ENCODE assay signal across 26 cellular contexts in the genomic region with DNA sequence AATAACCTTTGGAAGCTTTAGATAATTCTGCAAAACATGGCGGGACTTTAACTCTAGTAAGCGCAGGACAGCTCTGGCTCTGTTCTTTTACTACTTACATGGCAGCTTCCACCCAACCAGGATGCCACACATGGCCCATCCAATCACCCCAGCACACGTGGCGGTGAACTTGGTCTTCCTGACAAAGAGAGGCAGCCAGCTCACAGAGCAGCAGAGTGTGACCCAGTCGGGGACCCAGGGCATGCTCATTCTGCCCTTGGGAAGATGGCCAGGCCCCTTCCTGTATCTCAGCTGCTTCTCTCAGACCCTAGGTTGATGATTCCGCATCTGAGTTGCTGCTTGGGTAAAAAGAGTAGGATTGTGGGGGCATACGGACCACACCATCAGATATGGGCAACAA.
DNase-seq lines count a peak whose midpoint lies in the region; ATAC-seq, FAIRE-seq and TF ChIP-seq lines count a peak whose summit lies in the region.
"Had no signal": no experiment of that assay in that cellular context is flagged by ENCODE, and none has a peak within 500 bp of the region (broad histone marks: within the 10 kb centered on the region; RNA-seq: fewer than 3 reads in every experiment).

No MANE protein-coding gene starts in this region.

- H3K9me3 ChIP-seq in spleen, result peaks cover 0 to 4% (median 0%) of the 10 kb centered on the region in 8 donors
- H3K9me3 ChIP-seq: Caco-2 had no signal

- H2AFZ ChIP-seq in GM23338, result peak overlapping the region; percentile 74; the same call in 1 of the 2 replicates

- TF ChIP-seq POLR2A in spleen (IDR thresholded peaks at IDR 0.05), result no peak

- H4K20me1 ChIP-seq in GM23338 (replicated peaks; ENCODE audit: insufficient read depth), result no peaks in the 10 kb centered on the region

- no peak overlapping the region for H3K4me3 ChIP-seq in GM23338
- H3K4me3 ChIP-seq in spleen, result no peak overlapping the region
- H3K4me3 ChIP-seq: BLaER1, GM12878 had no signal

- H3K27me3 Mint-ChIP-seq in GM23338 (ENCODE audit: insufficient read depth, low read depth, poor library complexity) (no peaks in the 10 kb centered on the region), endothelial cell (ENCODE audit: unreplicated experiment) (peaks cover 7% of the 10 kb centered on the region)

- H3K36me3 Mint-ChIP-seq in GM23338 (ENCODE audit: low read depth), result no peaks in the 10 kb centered on the region
- H3K36me3 Mint-ChIP-seq in endothelial cell (ENCODE audit: low read depth, unreplicated experiment), result peaks cover 5% of the 10 kb centered on the region
- H3K36me3 Mint-ChIP-seq: CD4-positive, CD25-positive, alpha-beta regulatory T cell; CD8-positive, alpha-beta T cell had no signal

- FAIRE-seq in RCC 7860 (lab: Jason Lieb, UNC), result no peak
- FAIRE-seq: A204.1, D721Med, GM12878, GM18507, H1 had no signal

- intact Hi-C loops in posterior vena cava (cut with DNase I) (no loop called here), spleen (cut with DNase I; ENCODE audit: low total_unique reads) (no loop called here)

- H3K27ac ChIP-seq in GM23338 (ENCODE audit: low read depth) (no peak overlapping the region), spleen (no peak overlapping the region)
- H3K27ac ChIP-seq: 22Rv1, BLaER1, C4-2B had no signal

- H3K9me3 Mint-ChIP-seq in GM23338, result no peaks in the 10 kb centered on the region
- no peaks in the 10 kb centered on the region for H3K9me3 Mint-ChIP-seq in endothelial cell (ENCODE audit: unreplicated experiment)
- H3K9me3 Mint-ChIP-seq: CD4-positive, CD25-positive, alpha-beta regulatory T cell; CD8-positive, alpha-beta T cell had no signal

- H3K4me3 Mint-ChIP-seq in GM23338 (no peak overlapping the region), endothelial cell (ENCODE audit: unreplicated experiment) (no peak overlapping the region)
- H3K4me3 Mint-ChIP-seq: B cell; CD4-positive, CD25-positive, alpha-beta regulatory T cell; CD8-positive, alpha-beta T cell had no signal

- H3K27me3 ChIP-seq in GM23338 (ENCODE audit: insufficient read depth), result no peaks in the 10 kb centered on the region
- H3K27me3 ChIP-seq in spleen (replicated peaks in 1 of 7), result no peaks in the 10 kb centered on the region

- H3K4me2 ChIP-seq in GM23338, result no peak overlapping the region
- H3K4me2 ChIP-seq: BLaER1 had no signal

- ATAC-seq in GM23338, result no peak
- ATAC-seq in GM19351 (IDR thresholded peaks at IDR 0.05; ENCODE audit: unreplicated experiment), result no peak
- ATAC-seq: CD8-positive, alpha-beta T cell; GM12878 had no signal

- no peaks in the 10 kb centered on the region for H3K4me1 Mint-ChIP-seq in GM23338
- H3K4me1 Mint-ChIP-seq in endothelial cell (ENCODE audit: unreplicated experiment), result peaks cover 23% of the 10 kb centered on the region

- H3F3A ChIP-seq in GM23338 (replicated peaks; ENCODE audit: low read depth), result no peaks in the 10 kb centered on the region

- H3K9me2 ChIP-seq in GM23338 (ENCODE audit: insufficient read depth), result peaks cover 4% of the 10 kb centered on the region

- H3K36me3 ChIP-seq in GM23338 (ENCODE audit: insufficient read depth) (no peaks in the 10 kb centered on the region), spleen (no peaks in the 10 kb centered on the region)
- H3K36me3 ChIP-seq: BLaER1 had no signal

- H3K27ac Mint-ChIP-seq in GM23338, result no peak overlapping the region
- H3K27ac Mint-ChIP-seq in endothelial cell (ENCODE audit: unreplicated experiment), result peak overlapping the region; percentile 28
- H3K27ac Mint-ChIP-seq: CD4-positive, CD25-positive, alpha-beta regulatory T cell; CD8-positive, alpha-beta T cell had no signal

- no peaks in the 10 kb centered on the region for H3K79me2 ChIP-seq in GM23338 (replicated peaks; ENCODE audit: insufficient read depth)

- DNase-seq in GM23338 (ENCODE audit: low spot score), result no peak
- no peak for DNase-seq in endothelial cell (ENCODE audit: low spot score)
- peak; percentile 50 for DNase-seq in posterior vena cava (ENCODE audit: low spot score)
- peak; percentile 71 for DNase-seq in spleen
- no peak for DNase-seq in RCC 7860 (ENCODE audit: low spot score)
- DNase-seq in activated CD4-positive, alpha-beta T cell treated with anti-CD3 and anti-CD28 coated beads for 4 hours, result no peak
- no peak for DNase-seq in stimulated activated CD4-positive, alpha-beta T cell treated with anti-CD3 and anti-CD28 coated beads, Interleukin-4, amount 100 ng/mL, for 24 hours
- DNase-seq: Caco-2; CD4-positive, CD25-positive, alpha-beta regulatory T cell; CD8-positive, alpha-beta T cell; DMS 273 treated with DMSO at 0.1 percent for 48 hours; DMS79; EL; GDM1; H7; HCEC 1CT had no signal

- H3K4me1 ChIP-seq in GM23338 (ENCODE audit: insufficient read depth) (no peaks in the 10 kb centered on the region), spleen (peaks cover 3 to 42% (median 12%) of the 10 kb centered on the region in 6 donors)
- H3K4me1 ChIP-seq: Caco-2 had no signal

- 76 to 89% (median 85%) methylated on average over 7 of the region's 7 CpGs for WGBS in spleen, 5 donors

- no peak for TF ChIP-seq CTCF in GM23338 (conservative IDR thresholded peaks at IDR 0.05; ENCODE audit: low read depth in 2 of 2)
- no peak for TF ChIP-seq CTCF in endothelial cell (IDR thresholded peaks at IDR 0.05; ENCODE audit: unreplicated experiment)
- no peak for TF ChIP-seq CTCF in spleen (IDR thresholded peaks at IDR 0.05 in 8 of 11, conservative IDR thresholded peaks at IDR 0.05 in 3 of 11)

TF ChIP-seq in GM23338, 12 proteins besides CTCF, POLR2A, EP300 and RAD21:
- TF ChIP-seq ZNF114 (CRISPR knock-in tag; IDR thresholded peaks at IDR 0.05) (no peak), JUNB (IDR thresholded peaks at IDR 0.05; ENCODE audit: unreplicated experiment) (no peak), ZNF331 (CRISPR knock-in tag; IDR thresholded peaks at IDR 0.05; ENCODE audit: low read depth) (no peak), EZH2phosphoT487 (IDR thresholded peaks at IDR 0.05; ENCODE audit: unreplicated experiment) (no peak), NANOG (IDR thresholded peaks at IDR 0.05; ENCODE audit: borderline replicate concordance) (no peak)
- TF ChIP-seq, protein P1, sequence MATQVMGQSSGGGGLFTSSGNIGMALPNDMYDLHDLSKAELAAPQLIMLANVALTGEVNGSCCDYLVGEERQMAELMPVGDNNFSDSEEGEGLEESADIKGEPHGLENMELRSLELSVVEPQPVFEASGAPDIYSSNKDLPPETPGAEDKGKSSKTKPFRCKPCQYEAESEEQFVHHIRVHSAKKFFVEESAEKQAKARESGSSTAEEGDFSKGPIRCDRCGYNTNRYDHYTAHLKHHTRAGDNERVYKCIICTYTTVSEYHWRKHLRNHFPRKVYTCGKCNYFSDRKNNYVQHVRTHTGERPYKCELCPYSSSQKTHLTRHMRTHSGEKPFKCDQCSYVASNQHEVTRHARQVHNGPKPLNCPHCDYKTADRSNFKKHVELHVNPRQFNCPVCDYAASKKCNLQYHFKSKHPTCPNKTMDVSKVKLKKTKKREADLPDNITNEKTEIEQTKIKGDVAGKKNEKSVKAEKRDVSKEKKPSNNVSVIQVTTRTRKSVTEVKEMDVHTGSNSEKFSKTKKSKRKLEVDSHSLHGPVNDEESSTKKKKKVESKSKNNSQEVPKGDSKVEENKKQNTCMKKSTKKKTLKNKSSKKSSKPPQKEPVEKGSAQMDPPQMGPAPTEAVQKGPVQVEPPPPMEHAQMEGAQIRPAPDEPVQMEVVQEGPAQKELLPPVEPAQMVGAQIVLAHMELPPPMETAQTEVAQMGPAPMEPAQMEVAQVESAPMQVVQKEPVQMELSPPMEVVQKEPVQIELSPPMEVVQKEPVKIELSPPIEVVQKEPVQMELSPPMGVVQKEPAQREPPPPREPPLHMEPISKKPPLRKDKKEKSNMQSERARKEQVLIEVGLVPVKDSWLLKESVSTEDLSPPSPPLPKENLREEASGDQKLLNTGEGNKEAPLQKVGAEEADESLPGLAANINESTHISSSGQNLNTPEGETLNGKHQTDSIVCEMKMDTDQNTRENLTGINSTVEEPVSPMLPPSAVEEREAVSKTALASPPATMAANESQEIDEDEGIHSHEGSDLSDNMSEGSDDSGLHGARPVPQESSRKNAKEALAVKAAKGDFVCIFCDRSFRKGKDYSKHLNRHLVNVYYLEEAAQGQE (IDR thresholded peaks at IDR 0.05; ENCODE audit: unreplicated experiment), result no peak

Comparison
In these comparisons a context has a peak if more than half of its experiments do, and no peak if none do; other contexts are left out.
1. DNase-seq: peak in posterior vena cava (single experiment) and spleen (single experiment); none in GM23338 (single experiment), endothelial cell (single experiment), RCC 7860 (single experiment), activated CD4-positive, alpha-beta T cell treated with anti-CD3 and anti-CD28 coated beads for 4 hours (0 of 2) and stimulated activated CD4-positive, alpha-beta T cell treated with anti-CD3 and anti-CD28 coated beads, Interleukin-4, amount 100 ng/mL, for 24 hours (single experiment).